ENCODE assay signal across 11 cellular contexts in genomic region chr16:88045820-88046303, GRCh38.
A peak's percentile ranks its signal among the peaks of the same experiment; 100 is the strongest.
DNase-seq lines count a peak whose midpoint lies in the region; ATAC-seq and TF ChIP-seq lines count a peak whose summit lies in the region.
"Had no signal": no experiment of that assay in that cellular context is flagged by ENCODE, and none has a peak within 500 bp of the region (broad histone marks: within the 10 kb centered on the region; RNA-seq: fewer than 3 reads in every experiment).

No MANE protein-coding gene starts in this region.

- POLR2A ChIA-PET in activated CD4-positive, alpha-beta T cell treated with anti-CD3 and anti-CD28 coated beads for 36 hours (lab: Charles Lee), result no interaction called here
- POLR2A ChIA-PET in RWPE1 (lab: Yijun Ruan, JAX; ENCODE audit: low non-redundant PET), result no interaction called here

- peak; percentile 72 for ATAC-seq in HG02970 (IDR thresholded peaks at IDR 0.05; ENCODE audit: low FRiP score, unreplicated experiment)
- no peak for ATAC-seq in activated CD4-positive, alpha-beta T cell treated with anti-CD3 and anti-CD28 coated beads for 36 hours

- H2AFZ ChIP-seq in SU-DHL-6 (ENCODE audit: low read depth, low read length, severe bottlenecking) (no peak overlapping the region), mammary epithelial cell (ENCODE audit: low read depth, low read length) (no peak overlapping the region)

- H3F3A ChIP-seq in SU-DHL-6 (ENCODE audit: insufficient read depth), result peaks cover 24% of the 10 kb centered on the region

- no peaks in the 10 kb centered on the region for H3K4me1 Mint-ChIP-seq in activated CD4-positive, alpha-beta T cell treated with anti-CD3 and anti-CD28 coated beads for 36 hours

- H3K27me3 ChIP-seq in SU-DHL-6 (ENCODE audit: low read length), result no peaks in the 10 kb centered on the region
- H3K27me3 ChIP-seq in mammary epithelial cell (ENCODE audit: insufficient read depth, low read length), result no peaks in the 10 kb centered on the region
- H3K27me3 ChIP-seq: heart right ventricle had no signal

- H3K79me2 ChIP-seq in SU-DHL-6 (ENCODE audit: insufficient read depth, low read length) (no peaks in the 10 kb centered on the region), mammary epithelial cell (ENCODE audit: insufficient read depth, low read length) (no peaks in the 10 kb centered on the region)

- dilution Hi-C loops in mammary epithelial cell (cut with HindIII; ENCODE audit: low sequenced_read_pairs), result no loop called here

- DNase-seq in CD1c-positive myeloid dendritic cell (ENCODE audit: extremely low spot score) (peak; percentile 96), GM19240 (ENCODE audit: insufficient read length, low spot score) (peak; percentile 68), dermis blood vessel endothelial cell (no peak), RWPE1 (ENCODE audit: low spot score) (no peak), mammary epithelial cell (no peak)
- no peak for DNase-seq in activated CD4-positive, alpha-beta T cell treated with anti-CD3 and anti-CD28 coated beads for 36 hours
- DNase-seq: heart right ventricle, NCI-H524 treated with DMSO at 0.1 percent for 48 hours had no signal

- no peak overlapping the region for H3K4me3 Mint-ChIP-seq in activated CD4-positive, alpha-beta T cell treated with anti-CD3 and anti-CD28 coated beads for 36 hours
- H3K4me3 Mint-ChIP-seq: brain had no signal

- no peaks in the 10 kb centered on the region for H3K27me3 Mint-ChIP-seq in activated CD4-positive, alpha-beta T cell treated with anti-CD3 and anti-CD28 coated beads for 36 hours
- H3K27me3 Mint-ChIP-seq: brain had no signal

- intact Hi-C loops in activated CD4-positive, alpha-beta T cell treated with anti-CD3 and anti-CD28 coated beads for 36 hours (cut with DNase I, micrococcal nuclease), result no loop called here
- intact Hi-C loops in mammary epithelial cell (cut with micrococcal nuclease), result no loop called here

- H4K20me1 ChIP-seq in SU-DHL-6 (ENCODE audit: low read depth, low read length) (no peaks in the 10 kb centered on the region), mammary epithelial cell (ENCODE audit: insufficient read depth, low read length) (no peaks in the 10 kb centered on the region)

- TF ChIP-seq CTCF in SU-DHL-6 (IDR thresholded peaks at IDR 0.05; ENCODE audit: insufficient read depth, low read length, poor library complexity, severe bottlenecking), result no peak
- no peak for TF ChIP-seq CTCF in RWPE1 (conservative IDR thresholded peaks at IDR 0.05; ENCODE audit: low read depth)
- TF ChIP-seq CTCF in mammary epithelial cell (conservative IDR thresholded peaks at IDR 0.05 in 1 of 2, IDR thresholded peaks at IDR 0.05 in 1 of 2; ENCODE audit: extremely low read depth in 1 of 2, insufficient read depth in 1 of 2, low read depth in 1 of 2, low read length in 2 of 2), result no peak

- no TSS peak for BruUV-seq in mammary epithelial cell (replicated peaks; lab: Mats Ljungman, UMichigan)

- in situ Hi-C loops in mammary epithelial cell (cut with MboI; ENCODE audit: low sequenced_read_pairs in 2 of 2), result no loop called here

- no peak overlapping the region for H3K27ac Mint-ChIP-seq in activated CD4-positive, alpha-beta T cell treated with anti-CD3 and anti-CD28 coated beads for 36 hours
- H3K27ac Mint-ChIP-seq: brain had no signal

- H3K36me3 ChIP-seq in SU-DHL-6 (ENCODE audit: low read length), result no peaks in the 10 kb centered on the region
- H3K36me3 ChIP-seq in mammary epithelial cell (ENCODE audit: insufficient read depth, low read length), result peaks cover 1% of the 10 kb centered on the region

- H3K9me2 ChIP-seq in SU-DHL-6 (replicated peaks; ENCODE audit: insufficient read depth, low read length), result no peaks in the 10 kb centered on the region

- H3K4me2 ChIP-seq in SU-DHL-6 (ENCODE audit: low read depth, low read length, poor library complexity, severe bottlenecking) (peak overlapping the region; percentile 55), mammary epithelial cell (ENCODE audit: insufficient read depth, low read depth, low read length) (no peak overlapping the region)

- H3K9ac ChIP-seq in SU-DHL-6 (ENCODE audit: low read length) (peak overlapping the region; percentile 22; the same call in 1 of the 2 replicates), mammary epithelial cell (ENCODE audit: insufficient read depth, low read length) (no peak overlapping the region)

- H3K27ac ChIP-seq in SU-DHL-6 (ENCODE audit: low read depth, low read length) (peak overlapping the region; percentile 85), RWPE1 (no peak overlapping the region), mammary epithelial cell (ENCODE audit: insufficient read depth, low read depth, low read length) (no peak overlapping the region)
- H3K27ac ChIP-seq: heart right ventricle had no signal

- H3K9me3 Mint-ChIP-seq in activated CD4-positive, alpha-beta T cell treated with anti-CD3 and anti-CD28 coated beads for 36 hours (ENCODE audit: low read depth), result no peaks in the 10 kb centered on the region
- H3K9me3 Mint-ChIP-seq: brain had no signal

- H3K9me3 ChIP-seq in SU-DHL-6 (ENCODE audit: insufficient read depth, low read length) (no peaks in the 10 kb centered on the region), mammary epithelial cell (replicated peaks; ENCODE audit: insufficient read depth, low read length) (no peaks in the 10 kb centered on the region)
- H3K9me3 ChIP-seq: heart right ventricle had no signal

- CTCF ChIA-PET in activated CD4-positive, alpha-beta T cell treated with anti-CD3 and anti-CD28 coated beads for 36 hours (lab: Charles Lee), result no interaction called here
- CTCF ChIA-PET in RWPE1 (lab: Yijun Ruan, JAX) (no interaction called here), mammary epithelial cell (lab: Charles Lee; ENCODE audit: low non-redundant PET) (no interaction called here)

- H3K4me1 ChIP-seq in mammary epithelial cell (ENCODE audit: insufficient read depth, low read length), result no peaks in the 10 kb centered on the region

- H3K4me3 ChIP-seq in SU-DHL-6 (ENCODE audit: insufficient read depth, low read length, poor library complexity, severe bottlenecking) (no peak overlapping the region), mammary epithelial cell (replicated peaks in 1 of 3; ENCODE audit: insufficient read depth in 1 of 3, low read depth in 2 of 3, low read length in 3 of 3) (no peak overlapping the region)
- H3K4me3 ChIP-seq: heart right ventricle had no signal

- 97% methylated on average over 6 of the region's 18 CpGs for WGBS in mammary epithelial cell (ENCODE audit: low coverage, missing lambda C conversion rate)

- peaks cover 23% of the 10 kb centered on the region for H3K36me3 Mint-ChIP-seq in activated CD4-positive, alpha-beta T cell treated with anti-CD3 and anti-CD28 coated beads for 36 hours (ENCODE audit: low read depth)

Comparison
In these comparisons a context has a peak if more than half of its experiments do, and no peak if none do; other contexts are left out.
1. DNase-seq: peak in CD1c-positive myeloid dendritic cell (single experiment) and GM19240 (single experiment); none in dermis blood vessel endothelial cell (single experiment), activated CD4-positive, alpha-beta T cell treated with anti-CD3 and anti-CD28 coated beads for 36 hours (single experiment), RWPE1 (single experiment) and mammary epithelial cell (single experiment).